8 cellular contexts compared by ENCODE assay signal in genomic region chr2:233252227-233252626, GRCh38. TPM values are rescaled to one million over a fixed set of nuclear protein-coding genes. Genes with fewer than 3 reads are reported as not detected.
A peak's percentile ranks its signal among the peaks of the same experiment; 100 is the strongest.
DNase-seq lines count a peak whose midpoint lies in the region; TF ChIP-seq lines count a peak whose summit lies in the region.

No MANE protein-coding gene starts in this region.

- in situ Hi-C loops in brain microvascular endothelial cell (cut with HindIII; ENCODE audit: low pct_ligation_motif_present, low sequenced_read_pairs), result no loop called here

- H3K4me1 Mint-ChIP-seq in mesothelial cell of epicardium, result peaks cover 13% of the 10 kb centered on the region

- no peaks in the 10 kb centered on the region for H3K27me3 Mint-ChIP-seq in mesothelial cell of epicardium (ENCODE audit: low read depth)

- peak overlapping the region; percentile 78 for H3K4me3 ChIP-seq in ACC112 (ENCODE audit: low read depth, low read length)
- H3K4me3 ChIP-seq in HL-60 (replicated peaks; ENCODE audit: insufficient read depth, low read length), result peak overlapping the region; percentile 97
- H3K4me3 ChIP-seq in brain microvascular endothelial cell (ENCODE audit: low read depth, low read length), result peak overlapping the region; percentile 94

- peaks cover 11% of the 10 kb centered on the region for H3K9me3 Mint-ChIP-seq in mesothelial cell of epicardium

- peaks cover 40% of the 10 kb centered on the region for H3K79me2 ChIP-seq in ACC112 (ENCODE audit: control insufficient read depth, insufficient read depth, low read length, unreplicated experiment)

- H3K27me3 ChIP-seq in ACC112 (ENCODE audit: insufficient read depth, low read length) (no peaks in the 10 kb centered on the region), HL-60 (ENCODE audit: insufficient read depth, poor library complexity, severe bottlenecking) (no peaks in the 10 kb centered on the region), brain microvascular endothelial cell (replicated peaks) (no peaks in the 10 kb centered on the region)

- H3K36me3 Mint-ChIP-seq in mesothelial cell of epicardium, result peaks cover 3% of the 10 kb centered on the region

- H3K27ac ChIP-seq in ACC112 (ENCODE audit: low read depth, low read length) (no peak overlapping the region), HL-60 (replicated peaks) (peak overlapping the region; percentile 78), brain microvascular endothelial cell (no peak overlapping the region)

- H3K27ac Mint-ChIP-seq in mesothelial cell of epicardium, result peak overlapping the region; percentile 85

- H3K36me3 ChIP-seq in ACC112 (ENCODE audit: insufficient read depth, low read length), result peaks cover 5% of the 10 kb centered on the region
- H3K36me3 ChIP-seq in brain microvascular endothelial cell (replicated peaks), result peaks cover 6% of the 10 kb centered on the region

- H3K4me3 Mint-ChIP-seq in mesothelial cell of epicardium, result peak overlapping the region; percentile 95

- no peak for DNase-seq in HL-60 (ENCODE audit: low read depth in 1 of 2, low spot score in 1 of 2)
- no peak for DNase-seq in brain microvascular endothelial cell
- no peak for DNase-seq in mesothelial cell of epicardium (ENCODE audit: low spot score in 2 of 2, unreplicated experiment in 2 of 2)
- no peak for DNase-seq in islet precursor cell
- DNase-seq in NCI-H2029 (lab: John Stamatoyannopoulos, UW), result no peak
- DNase-seq in NCI-H2227 (lab: John Stamatoyannopoulos, UW; ENCODE audit: unreplicated experiment), result no peak
- no peak for DNase-seq in ureter (ENCODE audit: low spot score)

- TF ChIP-seq CTCF in HL-60 (IDR thresholded peaks at IDR 0.05; ENCODE audit: insufficient read depth, low read length) (no peak), brain microvascular endothelial cell (IDR thresholded peaks at IDR 0.05; ENCODE audit: low read depth, low read length, missing control alignments) (no peak), mesothelial cell of epicardium (IDR thresholded peaks at IDR 0.05; ENCODE audit: unreplicated experiment) (no peak)

- peaks cover 14% of the 10 kb centered on the region for H3K4me1 ChIP-seq in ACC112 (ENCODE audit: control insufficient read depth, insufficient read depth, low read length, unreplicated experiment)

- H2AFZ ChIP-seq in ACC112 (ENCODE audit: low read length, unreplicated experiment), result peak overlapping the region; percentile 79

RNA-seq across cellular contexts. Expression of gene ATG16L1, which starts 0.8 kb away (rescaled TPM):
- total RNA-seq in mesothelial cell of epicardium, result 20.0 to 23.5 TPM (median 21.7 TPM) in 3 replicates
- total RNA-seq in ureter, result 35.4 TPM

RNA-seq across cellular contexts. Expression of gene SAG, which starts 55.4 kb away (rescaled TPM):
- total RNA-seq in mesothelial cell of epicardium (not detected in 3 replicates), ureter (not detected)
